In genomic region chrX:139086243-139086642, GRCh38 we compare ENCODE assay signal across 25 cellular contexts.
"Had no signal": no experiment of that assay in that cellular context is flagged by ENCODE, and none has a peak within 500 bp of the region (broad histone marks: within the 10 kb centered on the region; RNA-seq: fewer than 3 reads in every experiment).

No MANE protein-coding gene starts in this region.

- H3K36me3 ChIP-seq: colonic mucosa, esophagus squamous epithelium, heart left ventricle, ovary, right lobe of liver, thoracic aorta, uterus had no signal

- ATAC-seq: activated CD8-positive, alpha-beta memory T cell treated with anti-CD3 and anti-CD28 coated beads, Interleukin-2, amount 10 ng/mL, durations not matched to agents 7 days and 5 days; activated CD8-positive, alpha-beta T cell treated with anti-CD3 and anti-CD28 coated beads, Interleukin-2, amount 10 ng/mL, durations not matched to agents 7 days and 5 days; activated naive CD4-positive, alpha-beta T cell treated with anti-CD3 and anti-CD28 coated beads, Interleukin-2, amount 50 U/mL, for 72 hours; heart left ventricle; naive thymus-derived CD4-positive, alpha-beta T cell; right lobe of liver had no signal

- H3K27me3 ChIP-seq: colonic mucosa, esophagus squamous epithelium, heart left ventricle, ovary, uterus had no signal

- H3K27ac ChIP-seq: colonic mucosa, epithelial cell of prostate, esophagus squamous epithelium, heart left ventricle, ovary, right lobe of liver, skin epidermis, thoracic aorta, uterus, VCaP had no signal

- H3K9me3 ChIP-seq: colonic mucosa, esophagus squamous epithelium, heart left ventricle, ovary, right lobe of liver, thoracic aorta, uterus had no signal

- DNase-seq: activated CD4-positive, alpha-beta T cell treated with anti-CD3 and anti-CD28 coated beads for 48 hours; activated CD8-positive, alpha-beta memory T cell treated with anti-CD3 and anti-CD28 coated beads, Interleukin-2, amount 10 ng/mL, durations not matched to agents 7 days and 5 days; activated CD8-positive, alpha-beta T cell treated with anti-CD3 and anti-CD28 coated beads, Interleukin-2, amount 10 ng/mL, durations not matched to agents 7 days and 5 days; activated T-cell treated with anti-CD3 and anti-CD28 coated beads, Interleukin-2, amount 50 U/mL, for 48 hours; colonic mucosa; effector CD8-positive, alpha-beta T cell; esophagus squamous epithelium; foreskin fibroblast; heart left ventricle; hypothalamus; immature natural killer cell; midbrain; naive thymus-derived CD4-positive, alpha-beta T cell; ovary; right lobe of liver; stimulated activated CD4-positive, alpha-beta T cell treated with anti-CD3 and anti-CD28 coated beads, Interleukin-12 subunit alpha, Interleukin-12 subunit beta, amount 100 ng/mL, for 4 hours; stimulated activated CD4-positive, alpha-beta T cell treated with anti-CD3 and anti-CD28 coated beads, Interleukin-4, amount 100 ng/mL, for 1 hour; uterus had no signal

- FAIRE-seq: bronchial epithelial cell, endometrium had no signal

- H3K4me1 ChIP-seq: colonic mucosa, esophagus squamous epithelium, heart left ventricle, right lobe of liver, uterus had no signal

- H3K4me3 ChIP-seq: colonic mucosa, esophagus squamous epithelium, heart left ventricle, ovary, right lobe of liver, skin epidermis, thoracic aorta, uterus had no signal
